In the genomic region with DNA sequence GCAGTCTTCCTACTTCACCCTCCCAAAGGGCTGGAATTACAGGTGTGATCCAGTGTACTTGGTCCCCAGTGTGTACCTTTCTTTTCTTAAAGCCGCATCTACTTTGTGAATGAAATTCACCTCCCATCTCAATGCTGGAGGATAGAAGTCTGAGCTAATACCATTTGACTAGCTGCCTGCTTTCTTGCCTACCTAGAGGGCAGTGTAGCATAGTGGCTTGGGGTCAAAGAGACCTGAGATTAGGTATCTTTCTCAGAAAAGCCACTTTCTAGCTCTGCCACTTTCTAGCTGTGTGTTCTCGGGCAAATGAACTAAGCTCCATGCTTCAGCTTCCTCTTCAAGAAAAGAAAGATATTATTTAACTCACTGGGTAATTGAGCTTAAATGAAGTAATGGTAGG, we compare ENCODE assay signal across 32 cellular contexts. TPM values are rescaled to one million over a fixed set of nuclear protein-coding genes. Genes with fewer than 3 reads are reported as not detected.
"Had no signal": no experiment of that assay in that cellular context is flagged by ENCODE, and none has a peak within 500 bp of the region (broad histone marks: within the 10 kb centered on the region; RNA-seq: fewer than 3 reads in every experiment).

No MANE protein-coding gene starts in this region.

- H3K27ac ChIP-seq: adrenal gland, body of pancreas, esophagus muscularis mucosa, gastroesophageal sphincter, heart right ventricle had no signal

- FAIRE-seq: colon, endometrium, endothelial cell of umbilical vein had no signal

- H3K9me3 ChIP-seq: body of pancreas had no signal

- DNase-seq: activated CD4-positive, alpha-beta memory T cell treated with anti-CD3 and anti-CD28 coated beads for 36 hours; activated CD4-positive, alpha-beta T cell treated with anti-CD3 and anti-CD28 coated beads for 36 hours; activated CD4-positive, alpha-beta T cell treated with anti-CD3 and anti-CD28 coated beads, Interleukin-2, amount 10 ng/mL, durations not matched to agents 24 days and 14 days; activated CD4-positive, CD25-positive, alpha-beta regulatory T cell; activated CD4-positive, CD25-positive, alpha-beta regulatory T cell treated with anti-CD3 and anti-CD28 coated beads, Interleukin-2, amount 50 U/mL, for 72 hours; activated CD8-positive, alpha-beta memory T cell treated with anti-CD3 and anti-CD28 coated beads, Interleukin-2, amount 10 ng/mL, durations not matched to agents 7 days and 5 days; activated CD8-positive, alpha-beta memory T cell treated with anti-CD3 and anti-CD28 coated beads, Interleukin-2, amount 50 U/mL, for 4 hours; activated CD8-positive, alpha-beta T cell treated with anti-CD3 and anti-CD28 coated beads, Interleukin-2, amount 10 ng/mL, durations not matched to agents 7 days and 5 days; activated effector memory CD4-positive, alpha-beta T cell treated with anti-CD3 and anti-CD28 coated beads, Interleukin-2, amount 50 U/mL, for 16 hours; activated naive CD4-positive, alpha-beta T cell treated with anti-CD3 and anti-CD28 coated beads for 36 hours; activated naive CD8-positive, alpha-beta T cell treated with anti-CD3 and anti-CD28 coated beads for 36 hours; activated naive CD8-positive, alpha-beta T cell treated with anti-CD3 and anti-CD28 coated beads, Interleukin-2, amount 50 U/mL, for 24 hours; activated T-cell treated with anti-CD3 and anti-CD28 coated beads, Interleukin-2, amount 50 U/mL, for 1 hour; activated T-cell treated with anti-CD3 and anti-CD28 coated beads, Interleukin-2, amount 50 U/mL, for 48 hours; adrenal gland; amygdala; aorta; body of pancreas; caudate nucleus; effector CD8-positive, alpha-beta T cell; foreskin melanocyte; heart right ventricle; T-helper 2 cell had no signal

- H3K4me1 ChIP-seq: adrenal gland, body of pancreas, esophagus muscularis mucosa, gastroesophageal sphincter, heart right ventricle had no signal

- H3K36me3 ChIP-seq: adrenal gland, esophagus muscularis mucosa, gastroesophageal sphincter, heart right ventricle had no signal

- H3K27me3 ChIP-seq: adrenal gland, body of pancreas, esophagus muscularis mucosa, gastroesophageal sphincter had no signal

- ATAC-seq: activated CD4-positive, alpha-beta T cell treated with anti-CD3 and anti-CD28 coated beads for 36 hours; activated CD8-positive, alpha-beta memory T cell treated with anti-CD3 and anti-CD28 coated beads, Interleukin-2, amount 10 ng/mL, durations not matched to agents 7 days and 5 days; activated CD8-positive, alpha-beta T cell treated with anti-CD3 and anti-CD28 coated beads, Interleukin-2, amount 10 ng/mL, durations not matched to agents 7 days and 5 days; activated naive CD8-positive, alpha-beta T cell treated with anti-CD3 and anti-CD28 coated beads, Interleukin-2, amount 50 U/mL, for 24 hours; body of pancreas; gastroesophageal sphincter; heart right ventricle had no signal

- H3K4me3 ChIP-seq: adrenal gland, body of pancreas, esophagus muscularis mucosa, gastroesophageal sphincter, heart right ventricle had no signal

RNA-seq across cellular contexts. Expression of a gene that starts 16.9 kb away (rescaled TPM):
- total RNA-seq: activated CD4-positive, alpha-beta memory T cell treated with anti-CD3 and anti-CD28 coated beads for 36 hours; activated CD4-positive, alpha-beta T cell treated with anti-CD3 and anti-CD28 coated beads for 36 hours; activated CD4-positive, alpha-beta T cell treated with anti-CD3 and anti-CD28 coated beads, Interleukin-2, amount 10 ng/mL, durations not matched to agents 24 days and 14 days; activated CD8-positive, alpha-beta memory T cell treated with anti-CD3 and anti-CD28 coated beads for 36 hours; activated CD8-positive, alpha-beta memory T cell treated with anti-CD3 and anti-CD28 coated beads, Interleukin-2, amount 10 ng/mL, durations not matched to agents 7 days and 5 days; activated CD8-positive, alpha-beta T cell treated with anti-CD3 and anti-CD28 coated beads, Interleukin-2, amount 10 ng/mL, durations not matched to agents 7 days and 5 days; activated naive CD4-positive, alpha-beta T cell treated with anti-CD3 and anti-CD28 coated beads for 36 hours; activated naive CD8-positive, alpha-beta T cell treated with anti-CD3 and anti-CD28 coated beads for 36 hours; activated T-helper 1 cell treated with anti-CD3 and anti-CD28 coated beads, Interleukin-12 subunit alpha, Interleukin-12 subunit beta, Interleukin-2, Interleukin-4 antibody, amounts not matched to agents 30 ng/mL and 10 ng/mL and 1 ng/mL, durations not matched to agents 14 hours and 24 hours and 36 hours; activated T-helper 2 cell treated with anti-CD3 and anti-CD28 coated beads, Interferon-gamma antibody, Interleukin-2, Interleukin-4, amounts not matched to agents 10 μg/mL and 5 μg/mL and 100 μg/mL, durations not matched to agents 14 hours and 24 hours and 36 hours; T-helper 1 cell treated with Interleukin-12 subunit alpha and Interleukin-12 subunit beta and Interleukin-4 antibody, amounts not matched to agents 30 ng/mL and 1 ng/mL, for 36 hours had no signal
